24 cellular contexts compared by ENCODE assay signal in the genomic region with DNA sequence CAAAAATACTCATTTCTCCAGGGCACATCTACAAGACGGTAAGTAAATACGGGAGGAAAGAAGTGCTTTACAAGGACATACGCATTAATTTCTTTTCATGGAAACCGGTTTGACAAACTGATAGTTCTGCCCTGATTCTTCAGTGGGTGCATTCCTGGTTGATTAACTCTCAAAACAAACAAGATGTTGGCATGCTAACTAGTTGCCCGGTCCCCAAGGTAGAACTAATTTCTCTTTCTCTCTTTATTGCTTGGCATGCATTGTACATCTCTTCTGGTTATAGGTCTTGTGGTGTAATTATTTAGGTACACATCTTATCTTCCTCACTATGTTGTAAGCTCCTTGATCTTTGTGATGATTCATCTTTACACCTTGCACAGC. TPM values are rescaled to one million over a fixed set of nuclear protein-coding genes. Genes with fewer than 3 reads are reported as not detected.
DNase-seq lines count a peak whose midpoint lies in the region; ATAC-seq, FAIRE-seq and TF ChIP-seq lines count a peak whose summit lies in the region.
"Had no signal": no experiment of that assay in that cellular context is flagged by ENCODE, and none has a peak within 500 bp of the region (broad histone marks: within the 10 kb centered on the region; RNA-seq: fewer than 3 reads in every experiment).

No MANE protein-coding gene starts in this region.

- H3K4me2 ChIP-seq in HepG2 (ENCODE audit: low read depth, low read length): no peak overlapping the region

- ATAC-seq in HG03280 (IDR thresholded peaks at IDR 0.05; ENCODE audit: unreplicated experiment) (no peak), HepG2 (no peak)
- ATAC-seq: heart left ventricle had no signal

- H3K27me3 ChIP-seq in uterus (no peaks in the 10 kb centered on the region), HepG2 (ENCODE audit: control insufficient read depth in 1 of 2, insufficient read depth in 2 of 2, low read length in 2 of 2) (peaks cover 2 to 4% of the 10 kb centered on the region in 2 experiments; a peak in 2 of 5 replicates)
- H3K27me3 ChIP-seq: ascending aorta, heart left ventricle, right atrium auricular region, tibial nerve had no signal

- no peak overlapping the region for H3K27ac ChIP-seq in uterus
- no peak overlapping the region for H3K27ac ChIP-seq in HepG2 (ENCODE audit: extremely low read length, insufficient read depth, low read length)
- H3K27ac ChIP-seq: ascending aorta, heart left ventricle, right atrium auricular region, tibial nerve, WERI-Rb-1 had no signal

- H3K4me1 ChIP-seq in uterus: no peaks in the 10 kb centered on the region
- peaks cover 26% of the 10 kb centered on the region for H3K4me1 ChIP-seq in HepG2 (ENCODE audit: insufficient read depth, low read length)
- H3K4me1 ChIP-seq: ascending aorta, heart left ventricle, right atrium auricular region had no signal

- H3K36me3 Mint-ChIP-seq in type B pancreatic cell: no peaks in the 10 kb centered on the region
- H3K36me3 Mint-ChIP-seq: CD14-positive monocyte had no signal

- TF ChIP-seq EP300 in HepG2 (IDR thresholded peaks at IDR 0.05; ENCODE audit: low read depth in 2 of 2, low read length in 2 of 2) (no peak), HepG2 (CRISPR knock-in tag; IDR thresholded peaks at IDR 0.05; ENCODE audit: borderline replicate concordance) (no peak)

- H2AFZ ChIP-seq in HepG2 (ENCODE audit: low read length): no peak overlapping the region

- H3K79me2 ChIP-seq in HepG2 (ENCODE audit: insufficient read depth, low read length): no peaks in the 10 kb centered on the region

- TF ChIP-seq POLR2A in uterus (IDR thresholded peaks at IDR 0.05) (no peak), HepG2 (IDR thresholded peaks at IDR 0.05; ENCODE audit: insufficient read depth in 1 of 2, low read depth in 2 of 2, low read length in 2 of 2) (no peak)

- in situ Hi-C loops in HepG2 (cut with HindIII; ENCODE audit: extremely low pct_ligation_motif_present, low pct_unique_long_range_greater_than_20kb): no loop called here

- POLR2A ChIA-PET in HepG2 (lab: Yijun Ruan, JAX): no interaction called here

- WGBS in HepG2 (ENCODE audit: low lambda C conversion rate): 52% methylated on average over 5 of the region's 5 CpGs

- H3K27ac Mint-ChIP-seq in type B pancreatic cell: peak overlapping the region; percentile 1
- H3K27ac Mint-ChIP-seq: activated naive CD4-positive, alpha-beta T cell treated with anti-CD3 and anti-CD28 coated beads for 36 hours; CD14-positive monocyte; T-helper 1 cell treated with Interleukin-12 subunit alpha and Interleukin-12 subunit beta and Interleukin-4 antibody, amounts not matched to agents 30 μg/mL and 1 μg/mL, for 36 hours had no signal

- DNase-seq in SIG-M5 treated with dmso at 0.1 percent for 504 hours (lab: John Stamatoyannopoulos, UW; ENCODE audit: unreplicated experiment) (peak; percentile 49), SIG-M5 (lab: John Stamatoyannopoulos, UW) (no peak), NCI-H774 (lab: John Stamatoyannopoulos, UW) (peak; percentile 12), kidney tubule cell (ENCODE audit: low spot score) (peak; percentile 63), type B pancreatic cell (ENCODE audit: extremely low spot score, unreplicated experiment) (no peak), uterus (no peak), HepG2 (ENCODE audit: low spot score) (no peak)
- DNase-seq: activated CD4-positive, alpha-beta T cell treated with anti-CD3 and anti-CD28 coated beads, Interleukin-2, amount 50 U/mL, for 4 hours; activated naive CD4-positive, alpha-beta T cell treated with anti-CD3 and anti-CD28 coated beads for 36 hours; effector memory CD4-positive, alpha-beta T cell; HCEC 1CT; heart left ventricle; Right ventricle myocardium superior; stimulated activated CD4-positive, alpha-beta T cell treated with anti-CD3 and anti-CD28 coated beads, Interleukin-15, amount 100 ng/mL, for 24 hours; stimulated activated naive CD4-positive, alpha-beta T cell; WERI-Rb-1 had no signal

- no peak overlapping the region for H3K9ac ChIP-seq in HepG2 (ENCODE audit: insufficient read depth, low read depth, low read length)

- H3K4me3 ChIP-seq in uterus (no peak overlapping the region), HepG2 (replicated peaks in 1 of 3; ENCODE audit: insufficient read depth in 1 of 3, low read depth in 2 of 3, low read length in 3 of 3) (no peak overlapping the region)
- H3K4me3 ChIP-seq: ascending aorta, heart left ventricle, right atrium auricular region, tibial nerve had no signal

- H3K27me3 Mint-ChIP-seq in type B pancreatic cell: peaks cover 3% of the 10 kb centered on the region

- intact Hi-C loops in uterus (cut with DNase I; ENCODE audit: low total_unique reads): no loop called here
- intact Hi-C loops in HepG2 (cut with micrococcal nuclease; ENCODE audit: unreplicated experiment): no loop called here

- TF ChIP-seq CTCF in type B pancreatic cell (conservative IDR thresholded peaks at IDR 0.05) (no peak), uterus (IDR thresholded peaks at IDR 0.05) (no peak), HepG2 (CRISPR knock-in tag; IDR thresholded peaks at IDR 0.05) (no peak)

- FAIRE-seq in HepG2 (lab: Jason Lieb, UNC): no peak
- FAIRE-seq: islet of Langerhans had no signal

- no peaks in the 10 kb centered on the region for H3K36me3 ChIP-seq in uterus
- no peaks in the 10 kb centered on the region for H3K36me3 ChIP-seq in HepG2 (replicated peaks in 1 of 2; ENCODE audit: control insufficient read depth in 1 of 2, insufficient read depth in 2 of 2, low read length in 2 of 2)
- H3K36me3 ChIP-seq: ascending aorta, heart left ventricle, right atrium auricular region, tibial nerve, WERI-Rb-1 had no signal

- peak overlapping the region; percentile 5 for H3K4me3 Mint-ChIP-seq in type B pancreatic cell
- H3K4me3 Mint-ChIP-seq: activated naive CD4-positive, alpha-beta T cell treated with anti-CD3 and anti-CD28 coated beads for 36 hours; CD14-positive monocyte; neural crest cell; T-helper 1 cell treated with Interleukin-12 subunit alpha and Interleukin-12 subunit beta and Interleukin-4 antibody, amounts not matched to agents 30 μg/mL and 1 μg/mL, for 36 hours had no signal

- peaks cover 9% of the 10 kb centered on the region for H3K9me3 Mint-ChIP-seq in type B pancreatic cell
- H3K9me3 Mint-ChIP-seq: activated naive CD4-positive, alpha-beta T cell treated with anti-CD3 and anti-CD28 coated beads for 36 hours; T-helper 1 cell treated with Interleukin-12 subunit alpha and Interleukin-12 subunit beta and Interleukin-4 antibody, amounts not matched to agents 30 μg/mL and 1 μg/mL, for 36 hours had no signal

- H4K20me1 ChIP-seq in HepG2 (ENCODE audit: insufficient read depth, low read length): no peaks in the 10 kb centered on the region

- H3K9me3 ChIP-seq in uterus (no peaks in the 10 kb centered on the region), HepG2 (ENCODE audit: low read length) (no peaks in the 10 kb centered on the region)
- H3K9me3 ChIP-seq: ascending aorta, heart left ventricle, right atrium auricular region, tibial nerve had no signal

- CTCF ChIA-PET in HepG2 (lab: Yijun Ruan, JAX; ENCODE audit: low intra/inter-chr PET ratio, low total read pairs): no interaction called here

- no peak for TF ChIP-seq RAD21 in HepG2 (CRISPR knock-in tag; IDR thresholded peaks at IDR 0.05)

- peaks cover 9% of the 10 kb centered on the region for H3K4me1 Mint-ChIP-seq in type B pancreatic cell (ENCODE audit: unreplicated experiment)

- no TSS peak for BruUV-seq in HepG2 (replicated peaks; lab: Mats Ljungman, UMichigan)

TF ChIP-seq in HepG2, 621 proteins besides CTCF, POLR2A, EP300 and RAD21 (continues in another document):
- TF ChIP-seq SSRP1 (CRISPR knock-in tag; IDR thresholded peaks at IDR 0.05): no peak
- no peak for TF ChIP-seq PHF21A (CRISPR knock-in tag; IDR thresholded peaks at IDR 0.05)
- no peak for TF ChIP-seq ZFP37 (CRISPR knock-in tag; IDR thresholded peaks at IDR 0.05; ENCODE audit: borderline replicate concordance)

RNA-seq across cellular contexts. Expression of a gene that starts 46.9 kb away (rescaled TPM):
- total RNA-seq in type B pancreatic cell (ENCODE audit: low replicate concordance) (97.8 and 114 TPM in 2 replicates), uterus (10 to 100 TPM; 20.6 to 99.3 (median 73.1) TPM), HepG2 (2016; rRNA removed; fragmentation: Illumina TruSeq; extraction: Trizol) (154 and 165 TPM in 2 replicates)
- total RNA-seq in HepG2 (2016; cell fraction: cytosol; rRNA removed; fragmentation: Illumina TruSeq; extraction: Trizol; ENCODE audit: low read depth): 81.5 and 81.6 TPM in 2 replicates
- 151 and 153 TPM in 2 replicates for total RNA-seq in HepG2 (2016; cell fraction: insoluble cytoplasmic fraction; rRNA removed; fragmentation: Illumina TruSeq; extraction: Trizol)
- total RNA-seq in HepG2 (2016; cell fraction: membrane; rRNA removed; fragmentation: Illumina TruSeq; extraction: Trizol): 160 and 169 TPM in 2 replicates
- total RNA-seq in HepG2 (2016; cell fraction: nucleus; rRNA removed; fragmentation: Illumina TruSeq; extraction: Trizol): 110 and 114 TPM in 2 replicates
- 180 and 212 TPM in 2 replicates for polyA plus RNA-seq in HepG2 (2011; rRNA removed)
- 161 and 177 TPM in 2 replicates for polyA plus RNA-seq in HepG2 (2011; cell fraction: cytosol; rRNA removed)
- 71.8 and 89.4 TPM in 2 replicates for polyA plus RNA-seq in HepG2 (2011; cell fraction: nucleus; rRNA removed)
- polyA plus RNA-seq in HepG2 (2012): 134 and 184 TPM in 2 replicates
- 102 and 115 TPM in 2 replicates for polyA plus RNA-seq in HepG2 (2016; cell fraction: cytosol; fragmentation: Illumina TruSeq; extraction: Trizol; ENCODE audit: low read depth)
- polyA plus RNA-seq in HepG2 (2016; cell fraction: insoluble cytoplasmic fraction; fragmentation: Illumina TruSeq; extraction: Trizol; ENCODE audit: low read depth): 213 and 235 TPM in 2 replicates
- 179 and 180 TPM in 2 replicates for polyA plus RNA-seq in HepG2 (2016; cell fraction: membrane; fragmentation: Illumina TruSeq; extraction: Trizol; ENCODE audit: low read depth)
- 145 and 148 TPM in 2 replicates for polyA plus RNA-seq in HepG2 (2016; cell fraction: nucleus; fragmentation: Illumina TruSeq; extraction: Trizol; ENCODE audit: insufficient read depth, low read depth)
- polyA minus RNA-seq in HepG2 (2011; rRNA and poly(A)+ RNA removed; ENCODE audit: low replicate concordance): 28.4 and 78.1 TPM in 2 replicates
- polyA minus RNA-seq in HepG2 (2011; cell fraction: cytosol; rRNA and poly(A)+ RNA removed): 121 and 126 TPM in 2 replicates
- 287 and 295 TPM in 2 replicates for polyA minus RNA-seq in HepG2 (2011; cell fraction: nucleus; rRNA and poly(A)+ RNA removed)

Comparison
In these comparisons a context has a peak if more than half of its experiments do, and no peak if none do; other contexts are left out.
1. DNase-seq: peak in SIG-M5 treated with dmso at 0.1 percent for 504 hours (single experiment), NCI-H774 (single experiment) and kidney tubule cell (single experiment); none in SIG-M5 (single experiment), type B pancreatic cell (single experiment), uterus (0 of 2) and HepG2 (single experiment).